In genomic region chr19:57849162-57849665, GRCh38 we compare ENCODE assay signal across 7 cellular contexts. TPM values are rescaled to one million over a fixed set of nuclear protein-coding genes. Genes with fewer than 3 reads are reported as not detected.
DNase-seq lines count a peak whose midpoint lies in the region; ATAC-seq and TF ChIP-seq lines count a peak whose summit lies in the region.
"Not testable (repeated sequence)": the region's sequence is repeated elsewhere in the genome, so short reads cannot be mapped to it uniquely, and the experiment has no call there.

No MANE protein-coding gene starts in this region.

- H3K36me3 Mint-ChIP-seq in osteocyte (ENCODE audit: unreplicated experiment): peaks cover 10% of the 10 kb centered on the region

- H3K27ac Mint-ChIP-seq in osteocyte (ENCODE audit: unreplicated experiment): peak overlapping the region; percentile 84

- intact Hi-C loops in breast epithelium (cut with DNase I; ENCODE audit: low total_unique reads): not testable (repeated sequence)

- not testable (repeated sequence) for H3K9me3 Mint-ChIP-seq in osteocyte (ENCODE audit: unreplicated experiment)

- H3K9me3 ChIP-seq in HUES48 (ENCODE audit: control insufficient read depth, insufficient read depth, low read length); WERI-Rb-1 (ENCODE audit: severe bottlenecking); iPS-18a (ENCODE audit: control insufficient read depth, low read depth, low read length): not testable (repeated sequence)
- H3K9me3 ChIP-seq in breast epithelium: peaks cover 0 to 26% of the 10 kb centered on the region in 2 donors

- H3K27me3 Mint-ChIP-seq in osteocyte (ENCODE audit: unreplicated experiment): not testable (repeated sequence)

- H3K36me3 ChIP-seq in HUES48 (ENCODE audit: control insufficient read depth, insufficient read depth, low read length) (peaks cover 39% of the 10 kb centered on the region), WERI-Rb-1 (peaks cover 23% of the 10 kb centered on the region), iPS-18a (ENCODE audit: control insufficient read depth, low read depth, low read length) (peaks cover 19% of the 10 kb centered on the region)
- not testable (repeated sequence) for H3K36me3 ChIP-seq in breast epithelium

- peak overlapping the region; percentile 96 for H3K27ac ChIP-seq in HUES48 (ENCODE audit: low read depth, low read length)
- peak overlapping the region; percentile 88 for H3K27ac ChIP-seq in WERI-Rb-1
- H3K27ac ChIP-seq in breast epithelium: peak overlapping the region; percentile 85 to 86
- not testable (repeated sequence) for H3K27ac ChIP-seq in iPS-18a (ENCODE audit: low read length)

- H3K27me3 ChIP-seq in HUES48 (ENCODE audit: control insufficient read depth, insufficient read depth, low read length); WERI-Rb-1 (ENCODE audit: insufficient read depth, low read depth, severe bottlenecking); breast epithelium; iPS-18a (ENCODE audit: control insufficient read depth, insufficient read depth, low read length): not testable (repeated sequence)

- not testable (repeated sequence) for DNase-seq in HFF-Myc (ENCODE audit: extremely low read depth, low read depth); WERI-Rb-1; breast epithelium (ENCODE audit: low spot score in 2 of 2); osteocyte (ENCODE audit: extremely low spot score, unreplicated experiment)

- ATAC-seq in GM18861 (IDR thresholded peaks at IDR 0.05; ENCODE audit: unreplicated experiment): peak; percentile 8

- not testable (repeated sequence) for H3K9ac ChIP-seq in HUES48 (ENCODE audit: low read depth, low read length); iPS-18a (ENCODE audit: low read length)

- not testable (repeated sequence) for TF ChIP-seq POLR2A in breast epithelium (IDR thresholded peaks at IDR 0.05)

- H3K4me1 ChIP-seq in HUES48 (ENCODE audit: control insufficient read depth, insufficient read depth, low read length); breast epithelium; iPS-18a (ENCODE audit: control insufficient read depth, low read depth, low read length): not testable (repeated sequence)

- not testable (repeated sequence) for TF ChIP-seq CTCF in HFF-Myc (IDR thresholded peaks at IDR 0.05; ENCODE audit: low read depth, low read length, missing control alignments); WERI-Rb-1 (IDR thresholded peaks at IDR 0.05; ENCODE audit: low read depth, low read length); breast epithelium (IDR thresholded peaks at IDR 0.05); osteocyte (IDR thresholded peaks at IDR 0.05)

- H3K4me3 ChIP-seq in HFF-Myc (replicated peaks; ENCODE audit: low read depth, low read length) (peak overlapping the region; percentile 71), HUES48 (ENCODE audit: low read depth, low read length) (peak overlapping the region; percentile 74), WERI-Rb-1 (ENCODE audit: low read depth, low read length) (peak overlapping the region; percentile 88), breast epithelium (peak overlapping the region; percentile 60 to 85 (median 71)), iPS-18a (ENCODE audit: low read length) (peak overlapping the region; percentile 91)

- peaks cover 12% of the 10 kb centered on the region for H3K4me1 Mint-ChIP-seq in osteocyte (ENCODE audit: unreplicated experiment)

- H3K4me3 Mint-ChIP-seq in osteocyte (ENCODE audit: unreplicated experiment): peak overlapping the region; percentile 80

RNA-seq across cellular contexts. Expression of gene ZNF587, which starts 0.4 kb away (rescaled TPM):
- total RNA-seq in breast epithelium (10 to 100 TPM; 14.4 to 45.4 (median 35.1) TPM), osteocyte (33.5 and 34.2 TPM in 2 replicates)

RNA-seq across cellular contexts. Expression of gene ZNF587B, which starts 19.1 kb away (rescaled TPM):
- total RNA-seq in breast epithelium (10 to 100 TPM; 10.7 to 26.6 (median 25.2) TPM), osteocyte (14.4 and 16.5 TPM in 2 replicates)

RNA-seq across cellular contexts. Expression of gene ZNF552, which starts 34.5 kb away (rescaled TPM):
- total RNA-seq in breast epithelium: 10 to 100 TPM in 2 of 3 donors, 1 to 10 TPM in 1; 4.0 to 71.4 (median 54.9) TPM
- 5.2 and 9.0 TPM in 2 replicates for total RNA-seq in osteocyte

RNA-seq across cellular contexts. Expression of gene ZNF814, which starts 39.6 kb away (rescaled TPM):
- total RNA-seq in breast epithelium (10 to 100 TPM in 2 of 3 donors, 1 to 10 TPM in 1; 4.8 to 26.1 (median 17.0) TPM), osteocyte (17.2 and 18.0 TPM in 2 replicates)
